Comparison of ENCODE assay signal across 10 cellular contexts in the genomic region with DNA sequence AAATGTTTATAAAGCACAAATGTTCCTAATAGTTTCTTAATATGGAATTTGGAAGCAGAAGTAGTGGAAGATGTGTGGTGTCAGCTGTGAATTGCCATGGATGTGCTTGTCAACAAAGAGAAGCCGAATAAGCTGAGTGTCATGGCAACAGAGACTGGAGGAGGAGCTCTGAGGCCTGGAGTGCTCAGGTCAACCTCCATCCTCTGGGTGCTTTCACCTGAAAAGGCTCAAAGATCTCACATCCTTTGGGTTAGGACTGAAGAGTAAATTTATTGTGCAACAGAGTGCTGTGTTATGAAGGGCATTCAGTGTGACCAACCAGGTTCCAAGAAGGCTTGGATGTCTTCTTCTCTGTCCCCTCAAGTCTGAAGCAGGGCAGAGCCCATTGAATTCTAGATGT.
"Had no signal": no experiment of that assay in that cellular context is flagged by ENCODE, and none has a peak within 500 bp of the region (broad histone marks: within the 10 kb centered on the region; RNA-seq: fewer than 3 reads in every experiment).

No MANE protein-coding gene starts in this region.

- H3K4me1 ChIP-seq: neural progenitor cell had no signal

- H3K9me3 ChIP-seq: ovary had no signal

- H3K27ac ChIP-seq: hepatocyte, neural progenitor cell, ovary had no signal

- H3K36me3 ChIP-seq: neural progenitor cell, ovary had no signal

- DNase-seq: amygdala; endodermal cell; erythroblast; mesenchymal stem cell; ovary; stimulated activated CD4-positive, alpha-beta T cell treated with anti-CD3 and anti-CD28 coated beads, Interleukin-2, amount 100 ng/mL, for 48 hours; stimulated activated naive CD4-positive, alpha-beta T cell treated with Interleukin-2 at 50 U/mL for 16 hours; T-helper 2 cell had no signal

- H3K4me3 ChIP-seq: hepatocyte, neural progenitor cell, ovary had no signal

- H3K27me3 ChIP-seq: hepatocyte, neural progenitor cell, ovary had no signal
